In genomic region chr4:173794662-173795061, GRCh38 we compare ENCODE assay signal across 19 cellular contexts.
DNase-seq lines count a peak whose midpoint lies in the region; ATAC-seq and TF ChIP-seq lines count a peak whose summit lies in the region.
"Had no signal": no experiment of that assay in that cellular context is flagged by ENCODE, and none has a peak within 500 bp of the region (broad histone marks: within the 10 kb centered on the region; RNA-seq: fewer than 3 reads in every experiment).

No MANE protein-coding gene starts in this region.

- in situ Hi-C loops in GM23248 (cut with MboI) = no loop called here

- H3K9me3 ChIP-seq in GM23248 (ENCODE audit: low read depth) = no peaks in the 10 kb centered on the region
- H3K9me3 ChIP-seq in SJSA1 (replicated peaks) = no peaks in the 10 kb centered on the region
- peaks cover 0 to 2% of the 10 kb centered on the region in 2 donors for H3K9me3 ChIP-seq in left lung
- H3K9me3 ChIP-seq: lower lobe of right lung, uterus had no signal

- H3K9me2 ChIP-seq in GM23248 (ENCODE audit: insufficient read depth) = no peaks in the 10 kb centered on the region

- TF ChIP-seq CTCF in left lung (IDR thresholded peaks at IDR 0.05) = no peak

- H3K4me3 ChIP-seq in GM23248 (peak overlapping the region; percentile 28; the same call in 1 of the 2 replicates), SJSA1 (no peak overlapping the region; the same call in 1 of the 2 replicates), left lung (no peak overlapping the region)
- H3K4me3 ChIP-seq: GM23338, lower lobe of right lung, spleen, uterus had no signal

- H2AFZ ChIP-seq in GM23248 = peak overlapping the region; percentile 70
- H2AFZ ChIP-seq: GM23338 had no signal

- intact Hi-C loops in left lung (cut with DNase I) = no loop called here

- H3K27me3 ChIP-seq in GM23248 (replicated peaks; ENCODE audit: insufficient read depth) (no peaks in the 10 kb centered on the region), SJSA1 (replicated peaks) (no peaks in the 10 kb centered on the region), left lung (no peaks in the 10 kb centered on the region)
- H3K27me3 ChIP-seq: spleen, uterus had no signal

- 18 to 24% methylated on average over 2 of the region's 2 CpGs for WGBS in GM23248 (ENCODE audit: low coverage in 1 of 2, low lambda C conversion rate in 2 of 2, missing lambda C conversion rate in 2 of 2), 2 experiments

- H3K36me3 ChIP-seq in GM23248 (ENCODE audit: low read depth) (no peaks in the 10 kb centered on the region), SJSA1 (no peaks in the 10 kb centered on the region), left lung (no peaks in the 10 kb centered on the region)
- H3K36me3 ChIP-seq: lower lobe of right lung, spleen, uterus had no signal

- peak overlapping the region; percentile 9; the same call in 1 of the 2 replicates for H3K9ac ChIP-seq in GM23248

- H4K20me1 ChIP-seq in GM23248 (ENCODE audit: insufficient read depth) = no peaks in the 10 kb centered on the region

- peak overlapping the region; percentile 42 for H3K27ac ChIP-seq in GM23248
- peak overlapping the region; percentile 73 for H3K27ac ChIP-seq in SJSA1
- H3K27ac ChIP-seq in left lung = no peak overlapping the region
- H3K27ac ChIP-seq: lower lobe of right lung, spleen had no signal

- peaks cover 15% of the 10 kb centered on the region for H3K4me1 ChIP-seq in GM23248 (ENCODE audit: insufficient read depth)
- peaks cover 18% of the 10 kb centered on the region for H3K4me1 ChIP-seq in SJSA1 (replicated peaks)
- no peaks in the 10 kb centered on the region for H3K4me1 ChIP-seq in left lung
- H3K4me1 ChIP-seq: lower lobe of right lung, spleen, uterus had no signal

- DNase-seq in GM23248 (peak; percentile 58), SJSA1 (ENCODE audit: low read depth in 1 of 2, low spot score in 2 of 2) (peak in 1 of 2 experiments; percentile 67), fibroblast of peridontal ligament (ENCODE audit: extremely low read depth) (peak; percentile 63), DMS114 treated with DMSO at 0.1 percent for 48 hours (lab: John Stamatoyannopoulos, UW; ENCODE audit: unreplicated experiment) (no peak), left lung (no peak)
- DNase-seq: activated CD4-positive, alpha-beta T cell treated with anti-CD3 and anti-CD28 coated beads, Interleukin-2, amount 50 U/mL, for 4 hours; activated naive CD4-positive, alpha-beta T cell treated with Interleukin-2 at 50 U/mL for 16 hours; activated T-cell treated with anti-CD3 and anti-CD28 coated beads for 4 hours; C1 segment of cervical spinal cord; cortex of kidney; lower lobe of right lung; NCI-H1930; NCI-H446; spleen; stimulated activated CD8-positive, alpha-beta memory T cell treated with anti-CD3 and anti-CD28 coated beads, Interleukin-4, amount 100 ng/mL, for 48 hours; uterus had no signal

- 0 out of 2 replicates have a peak, but pooled peaks cover 12% of the 10 kb centered on the region for H3F3A ChIP-seq in GM23248 (ENCODE audit: insufficient read depth)

- peak overlapping the region; percentile 55 for H3K4me2 ChIP-seq in GM23248 (ENCODE audit: unreplicated experiment)
- H3K4me2 ChIP-seq: GM23338 had no signal

- H3K79me2 ChIP-seq in GM23248 (ENCODE audit: insufficient read depth) = no peaks in the 10 kb centered on the region

- ATAC-seq in GM18520 (IDR thresholded peaks at IDR 0.05; ENCODE audit: unreplicated experiment) (no peak), HG02981 (IDR thresholded peaks at IDR 0.05; ENCODE audit: unreplicated experiment) (no peak), left lung (no peak)
- ATAC-seq: GM23338, lower lobe of right lung had no signal

Comparison
In these comparisons a context has a peak if more than half of its experiments do, and no peak if none do; other contexts are left out.
1. DNase-seq: peak in GM23248 (single experiment) and fibroblast of peridontal ligament (single experiment); none in DMS114 treated with DMSO at 0.1 percent for 48 hours (single experiment) and left lung (0 of 2).
2. H3K27ac ChIP-seq: peak in GM23248 (single experiment) and SJSA1 (single experiment); none in left lung (0 of 2).